Comparison of ENCODE assay signal across 20 cellular contexts in the genomic region with DNA sequence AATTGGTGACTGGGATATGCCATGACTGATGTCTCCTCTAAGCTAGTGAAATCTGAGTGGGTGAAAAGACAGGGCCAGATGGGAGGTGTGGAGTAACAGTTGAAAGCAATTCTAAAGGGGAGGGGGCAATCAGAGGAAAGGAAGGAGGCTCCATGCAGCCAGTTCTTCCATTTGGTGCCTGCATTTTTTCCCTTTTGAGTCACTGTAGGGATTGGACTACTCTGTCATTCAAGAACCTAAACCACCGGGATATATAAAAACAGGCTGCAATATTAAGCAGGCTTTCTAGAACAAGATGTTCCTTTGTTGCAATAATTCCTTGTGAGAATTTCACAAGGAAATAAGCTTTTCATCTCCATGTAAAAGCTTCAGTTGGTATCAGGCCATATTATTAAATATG. TPM values are rescaled to one million over a fixed set of nuclear protein-coding genes. Genes with fewer than 3 reads are reported as not detected.
DNase-seq lines count a peak whose midpoint lies in the region; ATAC-seq lines count a peak whose summit lies in the region.
"Had no signal": no experiment of that assay in that cellular context is flagged by ENCODE, and none has a peak within 500 bp of the region (broad histone marks: within the 10 kb centered on the region; RNA-seq: fewer than 3 reads in every experiment).

No MANE protein-coding gene starts in this region.

- H3K4me1 ChIP-seq in neuronal stem cell (ENCODE audit: control insufficient read depth in 2 of 2, insufficient read depth in 1 of 2, low read depth in 1 of 2, low read length in 2 of 2), result peaks cover 0 to 11% of the 10 kb centered on the region in 2 donors
- H3K4me1 ChIP-seq: BLaER1 treated with 17β-estradiol and CSF1 and Interleukin-3, amounts not matched to agents 10 nM and 100 nM; SJSA1 had no signal

- H3K4me3 ChIP-seq in neuronal stem cell (ENCODE audit: low read length in 2 of 2), result no peak overlapping the region
- H3K4me3 ChIP-seq: BLaER1 treated with 17β-estradiol and CSF1 and Interleukin-3, amounts not matched to agents 10 nM and 100 nM; HAP-1; SJSA1 had no signal

- no peak overlapping the region for H3K9ac ChIP-seq in neuronal stem cell (ENCODE audit: low read depth, low read length, poor library complexity)
- H3K9ac ChIP-seq: BLaER1 treated with 17β-estradiol and CSF1 and Interleukin-3, amounts not matched to agents 10 nM and 100 nM had no signal

- no peak overlapping the region for H2AFZ ChIP-seq in neuronal stem cell (ENCODE audit: low read length)

- no peaks in the 10 kb centered on the region for H3K79me1 ChIP-seq in neuronal stem cell (ENCODE audit: low read depth, low read length)

- H2BK5ac ChIP-seq in neuronal stem cell (ENCODE audit: low read length), result no peak overlapping the region

- no CpG with 5 or more reads among the region's 1 CpG for WGBS in neuronal stem cell (ENCODE audit: extremely low coverage in 2 of 2, insufficient read length in 2 of 2, insufficient replicate concordance in 1 of 2), 2 donors

- H3K36me3 ChIP-seq in neuronal stem cell (replicated peaks in 1 of 2; ENCODE audit: control insufficient read depth in 2 of 2, insufficient read depth in 2 of 2, low read length in 2 of 2), result no peaks in the 10 kb centered on the region
- H3K36me3 ChIP-seq: BLaER1 treated with 17β-estradiol and CSF1 and Interleukin-3, amounts not matched to agents 10 nM and 100 nM; HAP-1; SJSA1 had no signal

- DNase-seq in NCI-H1092 treated with DMSO at 0.1 percent for 48 hours (lab: John Stamatoyannopoulos, UW) (peak; percentile 50), NCI-H1092 (lab: John Stamatoyannopoulos, UW) (no peak), LHCN-M2 (ENCODE audit: low read depth) (peak; percentile 65), fibroblast of gingiva (ENCODE audit: low read depth) (peak; percentile 81), sciatic nerve (ENCODE audit: low spot score) (no peak), neuronal stem cell (ENCODE audit: low spot score) (no peak)
- DNase-seq: DMS 273 treated with DMSO at 0.1 percent for 48 hours; Kasumi-1; NCI-H1694; NCI-H2171 treated with DMSO at 0.1 percent for 48 hours; NK-92 treated with Interleukin-12 subunit alpha and Interleukin-12 subunit beta, amount 100 ng/mL, for 24 hours; PC-3; SW 1271 had no signal

- no peak overlapping the region for H2AK5ac ChIP-seq in neuronal stem cell (ENCODE audit: low read depth, low read length)

- H2BK120ac ChIP-seq in neuronal stem cell (ENCODE audit: low read depth, low read length), result no peak overlapping the region

- H3K14ac ChIP-seq in neuronal stem cell (ENCODE audit: low read length), result no peak overlapping the region

- peaks cover 0 to 5% (median 0%) of the 10 kb centered on the region in 3 experiments for H3K27me3 ChIP-seq in neuronal stem cell (ENCODE audit: control insufficient read depth in 3 of 3, insufficient read depth in 3 of 3, low read depth in 1 of 3, low read length in 3 of 3)
- H3K27me3 ChIP-seq: BLaER1 treated with 17β-estradiol and CSF1 and Interleukin-3, amounts not matched to agents 10 nM and 100 nM; SJSA1 had no signal

- no peak overlapping the region for H2BK12ac ChIP-seq in neuronal stem cell (ENCODE audit: low read length)

- H4K91ac ChIP-seq in neuronal stem cell (ENCODE audit: low read depth, low read length, poor library complexity), result no peak overlapping the region

- intact Hi-C loops in sciatic nerve (cut with DNase I), result no loop called here

- H3K23ac ChIP-seq in neuronal stem cell (ENCODE audit: low read depth, low read length, poor library complexity), result no peak overlapping the region

- no peak overlapping the region for H3K27ac ChIP-seq in neuronal stem cell (replicated peaks; ENCODE audit: low read length)
- H3K27ac ChIP-seq: BLaER1 treated with 17β-estradiol and CSF1 and Interleukin-3, amounts not matched to agents 10 nM and 100 nM; SJSA1 had no signal

- no peaks in the 10 kb centered on the region for H3K9me3 ChIP-seq in neuronal stem cell (replicated peaks in 1 of 2; ENCODE audit: control insufficient read depth in 2 of 2, insufficient read depth in 1 of 2, low read depth in 1 of 2, low read length in 2 of 2)
- H3K9me3 ChIP-seq: HAP-1, SJSA1 had no signal

- H3K4ac ChIP-seq in neuronal stem cell (ENCODE audit: low read length), result no peak overlapping the region

- H3K18ac ChIP-seq in neuronal stem cell (ENCODE audit: low read length), result no peak overlapping the region

- H2BK15ac ChIP-seq in neuronal stem cell (ENCODE audit: low read length), result no peak overlapping the region

- ATAC-seq in sciatic nerve, result peak; percentile 30
- ATAC-seq in GM18502 (IDR thresholded peaks at IDR 0.05; ENCODE audit: poor library complexity, unreplicated experiment), result no peak
- no peak for ATAC-seq in GM21737 (IDR thresholded peaks at IDR 0.05; ENCODE audit: unreplicated experiment)
- ATAC-seq: PC-3 had no signal

- no peak overlapping the region for H4K8ac ChIP-seq in neuronal stem cell (ENCODE audit: low read depth, low read length)

- H3K4me2 ChIP-seq in neuronal stem cell (ENCODE audit: insufficient read depth, low read length, poor library complexity, severe bottlenecking), result no peak overlapping the region
- H3K4me2 ChIP-seq: BLaER1 treated with 17β-estradiol and CSF1 and Interleukin-3, amounts not matched to agents 10 nM and 100 nM had no signal

RNA-seq across cellular contexts. Expression of gene CLIC6, which starts 18.3 kb away (rescaled TPM):
- total RNA-seq in LHCN-M2 (2014; rRNA removed), result not detected in 2 replicates
- 0.01 TPM for polyA plus RNA-seq in LHCN-M2 (2012)
- 4.7 TPM for total RNA-seq in sciatic nerve
- 2.9 TPM for polyA plus RNA-seq in neuronal stem cell (2013, experiment 1 of 2)
- polyA plus RNA-seq in neuronal stem cell (2013, experiment 2 of 2), result 2.9 TPM
- total RNA-seq: A172, NCI-H460, PC-3, SJSA1 had no signal

Comparison
In these comparisons a context has a peak if more than half of its experiments do, and no peak if none do; other contexts are left out.
1. DNase-seq: peak in NCI-H1092 treated with DMSO at 0.1 percent for 48 hours (single experiment), LHCN-M2 (single experiment) and fibroblast of gingiva (single experiment); none in NCI-H1092 (single experiment), sciatic nerve (single experiment) and neuronal stem cell (single experiment).